In genomic region chr6:33144373-33144772, GRCh38 we compare ENCODE assay signal across 1 cellular context.
A peak's percentile ranks its signal among the peaks of the same experiment; 100 is the strongest.
TF ChIP-seq lines count a peak whose summit lies in the region.

No MANE protein-coding gene starts in this region.

TF ChIP-seq in H1, 55 proteins besides CTCF, POLR2A, EP300 and RAD21:
- TF ChIP-seq KDM5A (IDR thresholded peaks at IDR 0.05; ENCODE audit: low read length) (no peak), USF2 (IDR thresholded peaks at IDR 0.05; ENCODE audit: low read length) (no peak), MAFK (IDR thresholded peaks at IDR 0.05; ENCODE audit: low read depth, low read length) (no peak), HDAC6 (IDR thresholded peaks at IDR 0.05; ENCODE audit: low read depth, low read length) (no peak), CHD2 (IDR thresholded peaks at IDR 0.05; ENCODE audit: low read length) (no peak), MAX (IDR thresholded peaks at IDR 0.05) (0 out of 2 replicates have a peak, but pooled peaks have one; percentile 12), EGR1 (IDR thresholded peaks at IDR 0.05; ENCODE audit: borderline replicate concordance, low read depth, low read length) (no peak), YY1 (IDR thresholded peaks at IDR 0.05; ENCODE audit: low read depth, low read length) (no peak), PHF8 (conservative IDR thresholded peaks at IDR 0.05; ENCODE audit: low read depth, low read length) (no peak), POLR2AphosphoS5 (IDR thresholded peaks at IDR 0.05; ENCODE audit: low read depth, low read length) (peak; percentile 34; the same call in 1 of the 2 replicates)
